In genomic region chrX:19344207-19344534, GRCh38 we compare ENCODE assay signal across 8 cellular contexts. TPM values are rescaled to one million over a fixed set of nuclear protein-coding genes. Genes with fewer than 3 reads are reported as not detected.
DNase-seq lines count a peak whose midpoint lies in the region; ATAC-seq, FAIRE-seq and TF ChIP-seq lines count a peak whose summit lies in the region.

No MANE protein-coding gene starts in this region.

- peak overlapping the region; percentile 79 to 95 for H3K27ac ChIP-seq in lung (ENCODE audit: low read depth in 1 of 2, low read length in 1 of 2)
- H3K27ac ChIP-seq in aorta (ENCODE audit: low read depth in 1 of 2, low read length in 2 of 2) = peak overlapping the region in 1 of 2 donors; percentile 85

- peaks cover 4% of the 10 kb centered on the region for H3K36me3 Mint-ChIP-seq in activated naive CD8-positive, alpha-beta T cell treated with anti-CD3 and anti-CD28 coated beads, Interleukin-2, amount 50 U/mL, for 24 hours (ENCODE audit: low read depth)

- peak overlapping the region; percentile 54 for H3K27ac Mint-ChIP-seq in activated naive CD8-positive, alpha-beta T cell treated with anti-CD3 and anti-CD28 coated beads, Interleukin-2, amount 50 U/mL, for 24 hours

- H3K9me3 Mint-ChIP-seq in activated naive CD8-positive, alpha-beta T cell treated with anti-CD3 and anti-CD28 coated beads, Interleukin-2, amount 50 U/mL, for 24 hours = no peaks in the 10 kb centered on the region

- H3K4me1 ChIP-seq in lung (ENCODE audit: control insufficient read depth in 2 of 2, insufficient read depth in 2 of 2, low read length in 2 of 2) (peaks cover 2 to 3% of the 10 kb centered on the region in 2 donors), aorta (ENCODE audit: control insufficient read depth in 1 of 2, insufficient read depth in 2 of 2, low read length in 2 of 2) (peaks cover 0 to 2% of the 10 kb centered on the region in 2 donors)

- H3K4me3 ChIP-seq in lung = peak overlapping the region; percentile 58
- peak overlapping the region; percentile 31 to 47 for H3K4me3 ChIP-seq in aorta (ENCODE audit: low read length in 2 of 2)

- FAIRE-seq in D721Med (lab: Jason Lieb, UNC) = no peak

- no peak for TF ChIP-seq CTCF in lung (IDR thresholded peaks at IDR 0.05; ENCODE audit: control extremely low read depth, extremely low read depth)
- TF ChIP-seq CTCF in D721Med (IDR thresholded peaks at IDR 0.05; ENCODE audit: insufficient read depth, missing control alignments) = no peak

- H3K4me3 Mint-ChIP-seq in activated naive CD8-positive, alpha-beta T cell treated with anti-CD3 and anti-CD28 coated beads, Interleukin-2, amount 50 U/mL, for 24 hours = peak overlapping the region; percentile 83

- DNase-seq in activated naive CD8-positive, alpha-beta T cell treated with anti-CD3 and anti-CD28 coated beads, Interleukin-2, amount 50 U/mL, for 24 hours = no peak
- DNase-seq in lung (ENCODE audit: low spot score) (no peak), aorta (no peak), ecto neural progenitor cell (ENCODE audit: low spot score) (no peak), D721Med (ENCODE audit: insufficient read length, low spot score) (no peak)

- H3K27me3 ChIP-seq in lung (ENCODE audit: control insufficient read depth, insufficient read depth) (no peaks in the 10 kb centered on the region), aorta (ENCODE audit: control insufficient read depth in 1 of 2, insufficient read depth in 2 of 2, low read length in 1 of 2) (no peaks in the 10 kb centered on the region)

- intact Hi-C loops in aorta (cut with DNase I) = no loop called here

- H3K9me3 ChIP-seq in lung (ENCODE audit: control insufficient read depth in 2 of 2, insufficient read depth in 1 of 2, low read length in 1 of 2) = no peaks in the 10 kb centered on the region
- H3K9me3 ChIP-seq in aorta (ENCODE audit: control insufficient read depth, low read length) = no peaks in the 10 kb centered on the region

- 0 to 30% methylated on average over 9 to 24 of the region's 24 CpGs for WGBS in lung, 2 donors
- 0 to 19% methylated on average over 22 to 24 of the region's 24 CpGs for WGBS in aorta, 2 donors

- no peaks in the 10 kb centered on the region for H3K27me3 Mint-ChIP-seq in activated naive CD8-positive, alpha-beta T cell treated with anti-CD3 and anti-CD28 coated beads, Interleukin-2, amount 50 U/mL, for 24 hours

- H3K36me3 ChIP-seq in lung (ENCODE audit: control insufficient read depth in 2 of 2, insufficient read depth in 2 of 2, low read length in 2 of 2) (peaks cover 0 to 1% of the 10 kb centered on the region in 2 donors), aorta (ENCODE audit: control insufficient read depth in 1 of 2, insufficient read depth in 2 of 2, low read length in 1 of 2) (no peaks in the 10 kb centered on the region)

- H3K4me1 Mint-ChIP-seq in activated naive CD8-positive, alpha-beta T cell treated with anti-CD3 and anti-CD28 coated beads, Interleukin-2, amount 50 U/mL, for 24 hours = peaks cover 28% of the 10 kb centered on the region

- ATAC-seq in GM18907 (IDR thresholded peaks at IDR 0.05; ENCODE audit: unreplicated experiment) (peak; percentile 25), HG03039 (IDR thresholded peaks at IDR 0.05; ENCODE audit: unreplicated experiment) (peak; percentile 9), lung (ENCODE audit: insufficient read depth, low FRiP score) (no peak), aorta (ENCODE audit: low FRiP score) (no peak), HG03175 (IDR thresholded peaks at IDR 0.05; ENCODE audit: unreplicated experiment) (no peak)
- ATAC-seq in activated naive CD8-positive, alpha-beta T cell treated with anti-CD3 and anti-CD28 coated beads, Interleukin-2, amount 50 U/mL, for 24 hours = no peak

RNA-seq across cellular contexts. Expression of gene PDHA1, which starts 0.4 kb away (rescaled TPM):
- total RNA-seq in lung = 100 to 1,000 TPM in 1 of 2 donors, 10 to 100 TPM in 1; 98.9 to 125 TPM
- polyA plus RNA-seq in lung = 100 to 1,000 TPM in 1 of 2 donors, 10 to 100 TPM in 1; 93.7 to 116 TPM
- 100 to 1,000 TPM in 1 of 2 donors, 10 to 100 TPM in 1; 92.7 to 106 TPM for total RNA-seq in aorta
- 100 to 1,000 TPM in 1 of 2 donors, 10 to 100 TPM in 1; 64.5 to 150 TPM for polyA plus RNA-seq in aorta

Comparison
In these comparisons a context has a peak if more than half of its experiments do, and no peak if none do; other contexts are left out.
1. ATAC-seq: peak in GM18907 (single experiment) and HG03039 (single experiment); none in activated naive CD8-positive, alpha-beta T cell treated with anti-CD3 and anti-CD28 coated beads, Interleukin-2, amount 50 U/mL, for 24 hours (single experiment), lung (single experiment), aorta (single experiment) and HG03175 (single experiment).